In the genomic region with DNA sequence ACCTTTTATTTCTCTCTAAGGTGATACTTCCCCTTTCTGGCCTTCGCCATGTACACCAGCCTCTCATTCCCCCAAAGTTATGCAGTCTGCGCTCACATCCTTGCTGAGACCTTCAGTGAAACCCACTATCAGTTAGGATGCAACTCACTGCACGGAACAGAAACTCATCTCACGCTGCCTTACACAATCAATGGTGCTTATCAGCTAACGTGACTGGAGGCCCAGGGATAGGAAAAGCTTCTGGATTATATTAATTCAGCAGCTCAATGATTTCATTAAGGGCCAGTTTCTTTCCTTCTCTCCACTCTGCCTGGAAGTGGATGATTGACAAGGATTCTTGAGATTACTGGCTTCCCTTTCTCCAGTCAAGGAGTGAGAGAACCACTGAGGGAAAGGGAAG, we compare ENCODE assay signal across 21 cellular contexts. TPM values are rescaled to one million over a fixed set of nuclear protein-coding genes. Genes with fewer than 3 reads are reported as not detected.
A peak's percentile ranks its signal among the peaks of the same experiment; 100 is the strongest.
DNase-seq lines count a peak whose midpoint lies in the region; ATAC-seq, FAIRE-seq and TF ChIP-seq lines count a peak whose summit lies in the region.
"Had no signal": no experiment of that assay in that cellular context is flagged by ENCODE, and none has a peak within 500 bp of the region (broad histone marks: within the 10 kb centered on the region; RNA-seq: fewer than 3 reads in every experiment).

No MANE protein-coding gene starts in this region.

- no peak overlapping the region for H3K27ac ChIP-seq in right lobe of liver
- H3K27ac ChIP-seq in HepG2 (ENCODE audit: extremely low read length, insufficient read depth, low read length) = no peak overlapping the region
- peak overlapping the region in 3 of 5 donors; percentile 27 to 36 (median 31) for H3K27ac ChIP-seq in adrenal gland
- H3K27ac ChIP-seq in hepatocyte = peak overlapping the region; percentile 40
- H3K27ac ChIP-seq in smooth muscle cell (ENCODE audit: low read depth) = peak overlapping the region; percentile 66
- H3K27ac ChIP-seq: SK-N-MC had no signal

- TF ChIP-seq POLR2A in right lobe of liver (IDR thresholded peaks at IDR 0.05) = no peak
- TF ChIP-seq POLR2A in HepG2 (IDR thresholded peaks at IDR 0.05; ENCODE audit: insufficient read depth in 1 of 2, low read depth in 2 of 2, low read length in 2 of 2) = no peak
- no peak for TF ChIP-seq POLR2A in adrenal gland (IDR thresholded peaks at IDR 0.05)

- H3K9me3 ChIP-seq in right lobe of liver (no peaks in the 10 kb centered on the region), HepG2 (ENCODE audit: low read length) (no peaks in the 10 kb centered on the region), adrenal gland (replicated peaks in 1 of 3) (no peaks in the 10 kb centered on the region), hepatocyte (ENCODE audit: low read depth) (no peaks in the 10 kb centered on the region), smooth muscle cell (replicated peaks; ENCODE audit: low read depth) (no peaks in the 10 kb centered on the region)

- peaks cover 0 to 16% (median 7%) of the 10 kb centered on the region in 4 donors for H3K4me1 ChIP-seq in right lobe of liver
- peaks cover 28% of the 10 kb centered on the region for H3K4me1 ChIP-seq in HepG2 (ENCODE audit: insufficient read depth, low read length)
- peaks cover 6 to 42% of the 10 kb centered on the region in 2 donors for H3K4me1 ChIP-seq in adrenal gland (replicated peaks in 1 of 2)
- H3K4me1 ChIP-seq in hepatocyte (ENCODE audit: insufficient read depth) = peaks cover 4% of the 10 kb centered on the region
- H3K4me1 ChIP-seq in smooth muscle cell (ENCODE audit: low read depth) = peaks cover 6% of the 10 kb centered on the region

- H3K79me2 ChIP-seq in HepG2 (ENCODE audit: insufficient read depth, low read length) (peaks cover 6% of the 10 kb centered on the region), hepatocyte (peaks cover 66% of the 10 kb centered on the region), smooth muscle cell (ENCODE audit: low read depth) (peaks cover 85% of the 10 kb centered on the region)

- no peak for TF ChIP-seq CTCF in right lobe of liver (IDR thresholded peaks at IDR 0.05)
- TF ChIP-seq CTCF in HepG2 (CRISPR knock-in tag; IDR thresholded peaks at IDR 0.05) = no peak
- no peak for TF ChIP-seq CTCF in adrenal gland (IDR thresholded peaks at IDR 0.05)
- TF ChIP-seq CTCF in hepatocyte (IDR thresholded peaks at IDR 0.05; ENCODE audit: poor library complexity) = no peak
- no peak for TF ChIP-seq CTCF in smooth muscle cell (IDR thresholded peaks at IDR 0.05; ENCODE audit: borderline replicate concordance, insufficient read depth, poor library complexity, severe bottlenecking)
- TF ChIP-seq CTCF in GM10266 (IDR thresholded peaks at IDR 0.05; ENCODE audit: control insufficient read depth, insufficient read depth, low read depth, missing control alignments) = no peak

- H4K20me1 ChIP-seq in HepG2 (ENCODE audit: insufficient read depth, low read length) (no peaks in the 10 kb centered on the region), hepatocyte (ENCODE audit: insufficient read depth, poor library complexity, severe bottlenecking) (no peaks in the 10 kb centered on the region), smooth muscle cell (ENCODE audit: low read depth) (peaks cover 44% of the 10 kb centered on the region)

- no peak for FAIRE-seq in HepG2 (lab: Jason Lieb, UNC)
- FAIRE-seq: GM19239, K562 had no signal

- H3K9me2 ChIP-seq in hepatocyte (replicated peaks; ENCODE audit: insufficient read depth) = no peaks in the 10 kb centered on the region

- no peak overlapping the region for H3K4me2 ChIP-seq in HepG2 (ENCODE audit: low read depth, low read length)
- H3K4me2 ChIP-seq in hepatocyte = no peak overlapping the region
- no peak overlapping the region for H3K4me2 ChIP-seq in smooth muscle cell

- peaks cover 14% of the 10 kb centered on the region for H3F3A ChIP-seq in smooth muscle cell (ENCODE audit: low read depth)

- no peak overlapping the region for H3K4me3 Mint-ChIP-seq in activated CD4-positive, alpha-beta T cell treated with anti-CD3 and anti-CD28 coated beads for 36 hours

- H3K27me3 ChIP-seq in right lobe of liver (no peaks in the 10 kb centered on the region), HepG2 (ENCODE audit: control insufficient read depth in 1 of 2, insufficient read depth in 2 of 2, low read length in 2 of 2) (no peaks in the 10 kb centered on the region), adrenal gland (no peaks in the 10 kb centered on the region), hepatocyte (no peaks in the 10 kb centered on the region), smooth muscle cell (ENCODE audit: low read depth) (no peaks in the 10 kb centered on the region)

- peaks cover 2% of the 10 kb centered on the region for H3K9me3 Mint-ChIP-seq in activated CD4-positive, alpha-beta T cell treated with anti-CD3 and anti-CD28 coated beads for 36 hours (ENCODE audit: low read depth)

- intact Hi-C loops in right lobe of liver (cut with DNase I) = no loop called here
- intact Hi-C loops in HepG2 (cut with micrococcal nuclease; ENCODE audit: unreplicated experiment) = no loop called here
- intact Hi-C loops in adrenal gland (cut with DNase I) = no loop called here
- intact Hi-C loops in activated CD4-positive, alpha-beta T cell treated with anti-CD3 and anti-CD28 coated beads for 36 hours (cut with DNase I, micrococcal nuclease) = no loop called here

- no peaks in the 10 kb centered on the region for H3K27me3 Mint-ChIP-seq in activated CD4-positive, alpha-beta T cell treated with anti-CD3 and anti-CD28 coated beads for 36 hours

- H2AFZ ChIP-seq in HepG2 (ENCODE audit: low read length) (no peak overlapping the region), hepatocyte (no peak overlapping the region), smooth muscle cell (ENCODE audit: low read depth) (no peak overlapping the region)

- in situ Hi-C loops in HepG2 (cut with HindIII; ENCODE audit: extremely low pct_ligation_motif_present, low pct_unique_long_range_greater_than_20kb) = no loop called here

- H3K27ac Mint-ChIP-seq in activated CD4-positive, alpha-beta T cell treated with anti-CD3 and anti-CD28 coated beads for 36 hours = no peak overlapping the region

- H3K36me3 Mint-ChIP-seq in activated CD4-positive, alpha-beta T cell treated with anti-CD3 and anti-CD28 coated beads for 36 hours (ENCODE audit: low read depth) = no peaks in the 10 kb centered on the region

- TF ChIP-seq EP300 in HepG2 (IDR thresholded peaks at IDR 0.05; ENCODE audit: low read depth in 2 of 2, low read length in 2 of 2) (no peak), HepG2 (CRISPR knock-in tag; IDR thresholded peaks at IDR 0.05; ENCODE audit: borderline replicate concordance) (no peak)

- H3K4me3 ChIP-seq in right lobe of liver (no peak overlapping the region), HepG2 (replicated peaks in 1 of 3; ENCODE audit: insufficient read depth in 1 of 3, low read depth in 2 of 3, low read length in 3 of 3) (no peak overlapping the region), adrenal gland (no peak overlapping the region), hepatocyte (no peak overlapping the region), smooth muscle cell (no peak overlapping the region)
- H3K4me3 ChIP-seq: K562, SK-N-MC had no signal

- POLR2A ChIA-PET in HepG2 (lab: Yijun Ruan, JAX) = no interaction called here
- POLR2A ChIA-PET in activated CD4-positive, alpha-beta T cell treated with anti-CD3 and anti-CD28 coated beads for 36 hours (lab: Charles Lee) = no interaction called here

- no TSS peak for BruUV-seq in HepG2 (replicated peaks; lab: Mats Ljungman, UMichigan)

- H3K4me1 Mint-ChIP-seq in activated CD4-positive, alpha-beta T cell treated with anti-CD3 and anti-CD28 coated beads for 36 hours = no peaks in the 10 kb centered on the region

- ATAC-seq in right lobe of liver = peak in 3 of 4 donors; percentile 20 to 65 (median 50)
- ATAC-seq in HepG2 = no peak
- ATAC-seq in activated CD4-positive, alpha-beta T cell treated with anti-CD3 and anti-CD28 coated beads for 36 hours = no peak
- ATAC-seq: K562 had no signal

- CTCF ChIA-PET in HepG2 (lab: Yijun Ruan, JAX; ENCODE audit: low intra/inter-chr PET ratio, low total read pairs) = no interaction called here
- CTCF ChIA-PET in activated CD4-positive, alpha-beta T cell treated with anti-CD3 and anti-CD28 coated beads for 36 hours (lab: Charles Lee) = no interaction called here

- 40% methylated on average over 5 of the region's 5 CpGs for WGBS in right lobe of liver (ENCODE audit: insufficient coverage, low coverage, low lambda C conversion rate, missing lambda C conversion rate)
- 90% methylated on average over 5 of the region's 5 CpGs for WGBS in HepG2 (ENCODE audit: low lambda C conversion rate)
- 51 to 61% (median 58%) methylated on average over 5 of the region's 5 CpGs for WGBS in adrenal gland, 4 donors
- 59% methylated on average over 5 of the region's 5 CpGs for WGBS in hepatocyte (ENCODE audit: low lambda C conversion rate, missing lambda C conversion rate)
- WGBS in smooth muscle cell (ENCODE audit: low lambda C conversion rate) = 53% methylated on average over 5 of the region's 5 CpGs

- no peak for TF ChIP-seq RAD21 in HepG2 (CRISPR knock-in tag; IDR thresholded peaks at IDR 0.05)

- H3K36me3 ChIP-seq in right lobe of liver (no peaks in the 10 kb centered on the region), HepG2 (replicated peaks in 1 of 2; ENCODE audit: control insufficient read depth in 1 of 2, insufficient read depth in 2 of 2, low read length in 2 of 2) (no peaks in the 10 kb centered on the region), adrenal gland (replicated peaks in 1 of 2) (no peaks in the 10 kb centered on the region), hepatocyte (replicated peaks; ENCODE audit: insufficient read depth, low read depth) (no peaks in the 10 kb centered on the region), smooth muscle cell (ENCODE audit: low read depth) (no peaks in the 10 kb centered on the region)

- DNase-seq in right lobe of liver = no peak
- no peak for DNase-seq in HepG2 (ENCODE audit: low spot score)
- peak in 6 of 7 donors; percentile 20 to 63 (median 54) for DNase-seq in adrenal gland
- DNase-seq in hepatocyte (ENCODE audit: low spot score) = peak; percentile 35
- no peak for DNase-seq in smooth muscle cell (lab: John Stamatoyannopoulos, UW; ENCODE audit: unreplicated experiment)
- no peak for DNase-seq in A172 (ENCODE audit: low spot score)
- DNase-seq in GM10266 (ENCODE audit: extremely low spot score) = no peak
- no peak for DNase-seq in activated CD4-positive, alpha-beta T cell treated with anti-CD3 and anti-CD28 coated beads for 36 hours
- DNase-seq: ACHN, AML-193, COR-L47, DMS153, EL, H7, NCI-H1436 treated with DMSO at 0.1 percent for 48 hours, NCI-H2081, NCI-H510A, NCI-H774 had no signal

- H3K9ac ChIP-seq in HepG2 (ENCODE audit: insufficient read depth, low read depth, low read length) (no peak overlapping the region), smooth muscle cell (ENCODE audit: low read depth) (no peak overlapping the region)

RNA-seq across cellular contexts. Expression of a gene that starts 44.8 kb away (rescaled TPM):
- 10 to 100 TPM; 32.3 to 46.8 (median 35.8) TPM for total RNA-seq in right lobe of liver
- total RNA-seq in HepG2 (2016; rRNA removed; fragmentation: Illumina TruSeq; extraction: Trizol) = 14.6 and 18.6 TPM in 2 replicates
- total RNA-seq in HepG2 (2016; cell fraction: cytosol; rRNA removed; fragmentation: Illumina TruSeq; extraction: Trizol; ENCODE audit: low read depth) = 2.2 TPM in 2 replicates
- total RNA-seq in HepG2 (2016; cell fraction: insoluble cytoplasmic fraction; rRNA removed; fragmentation: Illumina TruSeq; extraction: Trizol) = 13.2 and 17.8 TPM in 2 replicates
- 6.8 and 7.7 TPM in 2 replicates for total RNA-seq in HepG2 (2016; cell fraction: membrane; rRNA removed; fragmentation: Illumina TruSeq; extraction: Trizol)
- 26.3 and 30.4 TPM in 2 replicates for total RNA-seq in HepG2 (2016; cell fraction: nucleus; rRNA removed; fragmentation: Illumina TruSeq; extraction: Trizol)
- polyA plus RNA-seq in HepG2 (2011; rRNA removed) = 27.6 and 36.1 TPM in 2 replicates
- polyA plus RNA-seq in HepG2 (2011; cell fraction: cytosol; rRNA removed) = 26.1 and 29.9 TPM in 2 replicates
- 12.8 and 13.4 TPM in 2 replicates for polyA plus RNA-seq in HepG2 (2011; cell fraction: nucleus; rRNA removed)
- 71.4 and 72.2 TPM in 2 replicates for polyA plus RNA-seq in HepG2 (2012)
- polyA plus RNA-seq in HepG2 (2016; cell fraction: cytosol; fragmentation: Illumina TruSeq; extraction: Trizol; ENCODE audit: low read depth) = 1.3 TPM in 2 replicates
- polyA plus RNA-seq in HepG2 (2016; cell fraction: insoluble cytoplasmic fraction; fragmentation: Illumina TruSeq; extraction: Trizol; ENCODE audit: low read depth) = 12.0 and 12.8 TPM in 2 replicates
- polyA plus RNA-seq in HepG2 (2016; cell fraction: membrane; fragmentation: Illumina TruSeq; extraction: Trizol; ENCODE audit: low read depth) = 3.5 and 4.5 TPM in 2 replicates
- polyA plus RNA-seq in HepG2 (2016; cell fraction: nucleus; fragmentation: Illumina TruSeq; extraction: Trizol; ENCODE audit: insufficient read depth, low read depth) = 23.8 and 24.4 TPM in 2 replicates
- 0.23 and 58.1 TPM in 2 replicates for polyA minus RNA-seq in HepG2 (2011; rRNA and poly(A)+ RNA removed; ENCODE audit: low replicate concordance)
- polyA minus RNA-seq in HepG2 (2011; cell fraction: cytosol; rRNA and poly(A)+ RNA removed) = 47.6 and 51.6 TPM in 2 replicates
- polyA minus RNA-seq in HepG2 (2011; cell fraction: nucleus; rRNA and poly(A)+ RNA removed) = 50.2 and 52.5 TPM in 2 replicates
- total RNA-seq in adrenal gland = 100 to 1,000 TPM; 106 to 305 (median 143) TPM
- polyA plus RNA-seq in adrenal gland = 100 to 1,000 TPM in 1 of 3 donors, 10 to 100 TPM in 2; 13.9 to 166 (median 15.4) TPM
- 117 and 132 TPM in 2 replicates for total RNA-seq in hepatocyte
- 65.9 and 81.8 TPM in 2 replicates for polyA plus RNA-seq in hepatocyte
- 239 and 251 TPM in 2 replicates for total RNA-seq in smooth muscle cell
- 132 and 169 TPM in 2 replicates for polyA plus RNA-seq in smooth muscle cell
- 254 and 285 TPM in 2 replicates for total RNA-seq in A172 (2014; rRNA removed; shearing (Covaris generic))
- total RNA-seq in activated CD4-positive, alpha-beta T cell treated with anti-CD3 and anti-CD28 coated beads for 36 hours = not detected
- polyA plus RNA-seq: K562 had no signal

Comparison
In these comparisons a context has a peak if more than half of its experiments do, and no peak if none do; other contexts are left out.
1. ATAC-seq: peak in right lobe of liver (3 of 4); none in HepG2 (single experiment) and activated CD4-positive, alpha-beta T cell treated with anti-CD3 and anti-CD28 coated beads for 36 hours (single experiment).
2. DNase-seq: peak in adrenal gland (6 of 7) and hepatocyte (single experiment); none in right lobe of liver (0 of 3), HepG2 (single experiment), smooth muscle cell (single experiment), A172 (single experiment), GM10266 (single experiment) and activated CD4-positive, alpha-beta T cell treated with anti-CD3 and anti-CD28 coated beads for 36 hours (single experiment).
3. H3K27ac ChIP-seq: peak in adrenal gland (3 of 5), hepatocyte (single experiment) and smooth muscle cell (single experiment); none in right lobe of liver (0 of 3) and HepG2 (single experiment).